ENCODE assay signal across 23 cellular contexts in genomic region chr3:71285086-71285485, GRCh38.
DNase-seq lines count a peak whose midpoint lies in the region; ATAC-seq and FAIRE-seq lines count a peak whose summit lies in the region.
"Had no signal": no experiment of that assay in that cellular context is flagged by ENCODE, and none has a peak within 500 bp of the region (broad histone marks: within the 10 kb centered on the region; RNA-seq: fewer than 3 reads in every experiment).

No MANE protein-coding gene starts in this region.

- no peak for ATAC-seq in CD4-positive, CD25-positive, alpha-beta regulatory T cell (ENCODE audit: low read depth in 2 of 2)
- no peak for ATAC-seq in naive thymus-derived CD8-positive, alpha-beta T cell
- ATAC-seq in GM21447 (IDR thresholded peaks at IDR 0.05; ENCODE audit: unreplicated experiment): no peak
- no peak for ATAC-seq in left cardiac atrium

- POLR2A ChIA-PET in naive thymus-derived CD8-positive, alpha-beta T cell (lab: Charles Lee): no interaction called here

- H3K9me3 ChIP-seq in CD4-positive, CD25-positive, alpha-beta regulatory T cell (ENCODE audit: control insufficient read depth in 2 of 2, low read length in 2 of 2): no peaks in the 10 kb centered on the region
- H3K9me3 ChIP-seq in adipocyte (ENCODE audit: control insufficient read depth, low read length): no peaks in the 10 kb centered on the region
- H3K9me3 ChIP-seq: SJCRH30 had no signal

- no peaks in the 10 kb centered on the region for H3K27me3 Mint-ChIP-seq in CD4-positive, CD25-positive, alpha-beta regulatory T cell
- no peaks in the 10 kb centered on the region for H3K27me3 Mint-ChIP-seq in naive thymus-derived CD8-positive, alpha-beta T cell
- H3K27me3 Mint-ChIP-seq: B cell; CD4-positive, alpha-beta memory T cell had no signal

- intact Hi-C loops in left cardiac atrium (cut with DNase I): no loop called here

- no peak for FAIRE-seq in urothelium cell line (lab: Jason Lieb, UNC)
- FAIRE-seq: G401.6, HTR-8/SVneo had no signal

- DNase-seq in CD4-positive, CD25-positive, alpha-beta regulatory T cell: no peak
- DNase-seq in ELR (ENCODE audit: low read depth) (peak; percentile 41), adipocyte (ENCODE audit: low read depth) (peak; percentile 46), glomerular visceral epithelial cell (ENCODE audit: extremely low spot score) (no peak), left cardiac atrium (no peak), urothelium cell line (ENCODE audit: low spot score) (no peak)
- no peak for DNase-seq in naive thymus-derived CD8-positive, alpha-beta T cell
- DNase-seq: ACHN; CD4-positive, alpha-beta memory T cell; H9; NCI-H1436; NCI-H2029 treated with DMSO at 0.1 percent for 48 hours; NCI-H2171 treated with DMSO at 0.1 percent for 48 hours; NCI-H446 treated with DMSO at 0.1 percent for 48 hours; NK-92 treated with Interleukin-12 subunit alpha and Interleukin-12 subunit beta, amount 100 ng/mL, for 24 hours; OCI-M1; SJCRH30 had no signal

- H3K9ac ChIP-seq in adipocyte (ENCODE audit: low read length): no peak overlapping the region

- H3K36me3 Mint-ChIP-seq in CD4-positive, CD25-positive, alpha-beta regulatory T cell: peaks cover 20% of the 10 kb centered on the region
- H3K36me3 Mint-ChIP-seq in naive thymus-derived CD8-positive, alpha-beta T cell: peaks cover 7 to 52% (median 16%) of the 10 kb centered on the region in 3 donors

- peaks cover 26 to 77% (median 37%) of the 10 kb centered on the region in 4 donors for H3K4me1 Mint-ChIP-seq in CD4-positive, CD25-positive, alpha-beta regulatory T cell
- peaks cover 40 to 79% (median 74%) of the 10 kb centered on the region in 4 donors for H3K4me1 Mint-ChIP-seq in naive thymus-derived CD8-positive, alpha-beta T cell

- no peak overlapping the region for H3K4me3 Mint-ChIP-seq in CD4-positive, CD25-positive, alpha-beta regulatory T cell
- peak overlapping the region in 7 of 10 donors; percentile 1 to 57 (median 35) for H3K4me3 Mint-ChIP-seq in naive thymus-derived CD8-positive, alpha-beta T cell
- H3K4me3 Mint-ChIP-seq: B cell; CD4-positive, alpha-beta memory T cell; H9 had no signal

- H3K4me3 ChIP-seq in CD4-positive, CD25-positive, alpha-beta regulatory T cell (ENCODE audit: low read depth, low read length): peak overlapping the region; percentile 9
- no peak overlapping the region for H3K4me3 ChIP-seq in adipocyte (ENCODE audit: low read length)
- H3K4me3 ChIP-seq: SJCRH30 had no signal

- H3K36me3 ChIP-seq in CD4-positive, CD25-positive, alpha-beta regulatory T cell (ENCODE audit: control insufficient read depth, insufficient read depth, low read length): peaks cover 11% of the 10 kb centered on the region
- H3K36me3 ChIP-seq in adipocyte (ENCODE audit: control insufficient read depth, insufficient read depth, low read length, severe bottlenecking): no peaks in the 10 kb centered on the region
- H3K36me3 ChIP-seq: SJCRH30 had no signal

- H3K27ac ChIP-seq in CD4-positive, CD25-positive, alpha-beta regulatory T cell (ENCODE audit: insufficient read depth, low read length, poor library complexity, severe bottlenecking): no peak overlapping the region
- H3K27ac ChIP-seq: HL-60, RWPE1, SJCRH30 had no signal

- H3K4me1 ChIP-seq in CD4-positive, CD25-positive, alpha-beta regulatory T cell (ENCODE audit: control insufficient read depth, insufficient read depth, low read length, poor library complexity, severe bottlenecking): peaks cover 4% of the 10 kb centered on the region
- no peaks in the 10 kb centered on the region for H3K4me1 ChIP-seq in adipocyte (ENCODE audit: control insufficient read depth, insufficient read depth, low read length)
- H3K4me1 ChIP-seq: SJCRH30 had no signal

- no peaks in the 10 kb centered on the region for H3K27me3 ChIP-seq in CD4-positive, CD25-positive, alpha-beta regulatory T cell (ENCODE audit: control insufficient read depth, insufficient read depth, low read length)
- no peaks in the 10 kb centered on the region for H3K27me3 ChIP-seq in adipocyte (replicated peaks; ENCODE audit: control insufficient read depth, insufficient read depth, low read length)
- H3K27me3 ChIP-seq: SJCRH30 had no signal

- H3K27ac Mint-ChIP-seq in CD4-positive, CD25-positive, alpha-beta regulatory T cell: peak overlapping the region in 2 of 3 donors; percentile 6 to 76
- peak overlapping the region in 7 of 10 donors; percentile 4 to 82 (median 72) for H3K27ac Mint-ChIP-seq in naive thymus-derived CD8-positive, alpha-beta T cell
- H3K27ac Mint-ChIP-seq: B cell, H9 had no signal

- no peaks in the 10 kb centered on the region for H3K9me3 Mint-ChIP-seq in CD4-positive, CD25-positive, alpha-beta regulatory T cell
- no peaks in the 10 kb centered on the region for H3K9me3 Mint-ChIP-seq in naive thymus-derived CD8-positive, alpha-beta T cell
- H3K9me3 Mint-ChIP-seq: CD4-positive, alpha-beta memory T cell; H9 had no signal

Comparison
In these comparisons a context has a peak if more than half of its experiments do, and no peak if none do; other contexts are left out.
1. DNase-seq: peak in ELR (single experiment) and adipocyte (single experiment); none in CD4-positive, CD25-positive, alpha-beta regulatory T cell (0 of 3), naive thymus-derived CD8-positive, alpha-beta T cell (0 of 10), glomerular visceral epithelial cell (single experiment), left cardiac atrium (single experiment) and urothelium cell line (single experiment).
2. H3K4me3 Mint-ChIP-seq: peak in naive thymus-derived CD8-positive, alpha-beta T cell (7 of 10); none in CD4-positive, CD25-positive, alpha-beta regulatory T cell (0 of 4).